In the genomic region with DNA sequence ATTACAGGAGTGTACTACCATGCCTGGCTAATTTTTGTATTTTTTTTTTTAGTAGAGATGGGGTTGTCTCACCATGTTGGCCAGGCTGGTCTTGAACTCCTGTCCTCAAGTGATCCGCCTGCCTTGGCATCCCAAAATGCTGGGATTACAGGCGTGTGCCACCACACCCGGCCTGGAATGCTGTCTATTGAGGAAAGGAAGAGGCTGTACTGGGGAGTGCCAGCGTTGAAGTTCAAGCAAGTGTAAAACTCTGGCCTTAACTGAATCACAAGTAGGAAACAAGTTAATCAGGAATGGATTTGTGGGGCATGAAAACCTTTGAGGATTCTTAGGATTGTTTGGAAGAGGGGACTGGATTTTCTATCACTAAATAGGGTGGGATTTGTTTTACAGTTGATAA, we compare ENCODE assay signal across 17 cellular contexts. TPM values are rescaled to one million over a fixed set of nuclear protein-coding genes. Genes with fewer than 3 reads are reported as not detected.
A peak's percentile ranks its signal among the peaks of the same experiment; 100 is the strongest.
DNase-seq lines count a peak whose midpoint lies in the region; ATAC-seq and TF ChIP-seq lines count a peak whose summit lies in the region.
"Had no signal": no experiment of that assay in that cellular context is flagged by ENCODE, and none has a peak within 500 bp of the region (broad histone marks: within the 10 kb centered on the region; RNA-seq: fewer than 3 reads in every experiment).

No MANE protein-coding gene starts in this region.

- H3K27me3 ChIP-seq in Peyer's patch (no peaks in the 10 kb centered on the region), endodermal cell (ENCODE audit: control insufficient read depth, insufficient read depth, low read length, poor library complexity, severe bottlenecking) (no peaks in the 10 kb centered on the region), HAP-1 (ENCODE audit: low read depth) (no peaks in the 10 kb centered on the region)
- H3K27me3 ChIP-seq: gastroesophageal sphincter, neutrophil had no signal

- peaks cover 3% of the 10 kb centered on the region for H3K36me3 Mint-ChIP-seq in T-helper 2 cell treated with Interferon-gamma antibody and Interleukin-4, amounts not matched to agents 5 μg/mL and 100 μg/mL, for 36 hours (ENCODE audit: low read depth)
- H3K36me3 Mint-ChIP-seq in endodermal cell (ENCODE audit: low read depth) (no peaks in the 10 kb centered on the region), neural crest cell (ENCODE audit: low read depth) (no peaks in the 10 kb centered on the region)

- no peak for TF ChIP-seq CTCF in Peyer's patch (IDR thresholded peaks at IDR 0.05)
- no peak for TF ChIP-seq CTCF in endodermal cell (conservative IDR thresholded peaks at IDR 0.05)
- TF ChIP-seq CTCF in neural crest cell (conservative IDR thresholded peaks at IDR 0.05) = no peak

- peak overlapping the region; percentile 84 for H3K27ac Mint-ChIP-seq in T-helper 2 cell treated with Interferon-gamma antibody and Interleukin-4, amounts not matched to agents 5 μg/mL and 100 μg/mL, for 36 hours
- H3K27ac Mint-ChIP-seq in endodermal cell = peak overlapping the region; percentile 99
- peak overlapping the region; percentile 81 for H3K27ac Mint-ChIP-seq in neural crest cell (ENCODE audit: unreplicated experiment)

- no peak overlapping the region for H3K9ac ChIP-seq in endodermal cell (ENCODE audit: extremely low read depth, low read length, poor library complexity, severe bottlenecking)

- 89 to 90% methylated on average over 4 of the region's 4 CpGs for WGBS in endodermal cell (ENCODE audit: insufficient coverage in 1 of 2, insufficient read length in 1 of 2), 2 experiments

- peak overlapping the region in 3 of 4 donors; percentile 94 to 96 (median 95) for H3K27ac ChIP-seq in Peyer's patch
- no peak overlapping the region for H3K27ac ChIP-seq in endodermal cell (ENCODE audit: low read depth, low read length)

- in situ Hi-C loops in HAP-1 (cut with MboI; ENCODE audit: low sequenced_read_pairs) = no loop called here

- H3K4me3 ChIP-seq in Peyer's patch = peak overlapping the region in 1 of 4 donors; percentile 92
- no peak overlapping the region for H3K4me3 ChIP-seq in endodermal cell (ENCODE audit: low read length)
- H3K4me3 ChIP-seq in HAP-1 = no peak overlapping the region

- H3K4me3 Mint-ChIP-seq in T-helper 2 cell treated with Interferon-gamma antibody and Interleukin-4, amounts not matched to agents 5 μg/mL and 100 μg/mL, for 36 hours = peak overlapping the region; percentile 52
- peak overlapping the region; percentile 90 for H3K4me3 Mint-ChIP-seq in endodermal cell
- peak overlapping the region; percentile 68 for H3K4me3 Mint-ChIP-seq in neural crest cell

- H3K9me3 ChIP-seq in Peyer's patch (no peaks in the 10 kb centered on the region), endodermal cell (ENCODE audit: control insufficient read depth, low read length) (no peaks in the 10 kb centered on the region), HAP-1 (no peaks in the 10 kb centered on the region)
- H3K9me3 ChIP-seq: gastroesophageal sphincter, neutrophil, thoracic aorta had no signal

- H3K4me1 Mint-ChIP-seq in T-helper 2 cell treated with Interferon-gamma antibody and Interleukin-4, amounts not matched to agents 5 μg/mL and 100 μg/mL, for 36 hours (ENCODE audit: low read depth) = peaks cover 22% of the 10 kb centered on the region
- H3K4me1 Mint-ChIP-seq in endodermal cell (peaks cover 28% of the 10 kb centered on the region), neural crest cell (peaks cover 35% of the 10 kb centered on the region)

- peaks cover 4 to 32% (median 11%) of the 10 kb centered on the region in 4 donors for H3K4me1 ChIP-seq in Peyer's patch
- no peaks in the 10 kb centered on the region for H3K4me1 ChIP-seq in endodermal cell (ENCODE audit: control insufficient read depth, insufficient read depth, low read length)
- H3K4me1 ChIP-seq in HAP-1 = peaks cover 50% of the 10 kb centered on the region

- no peak for DNase-seq in T-helper 2 cell treated with Interferon-gamma antibody and Interleukin-4, amounts not matched to agents 5 μg/mL and 100 μg/mL, for 36 hours (ENCODE audit: low spot score)
- DNase-seq in T-helper 2 cell (no peak), Peyer's patch (no peak), endodermal cell (no peak), neural crest cell (ENCODE audit: low read depth, low spot score) (no peak), NCI-H187 treated with DMSO at 0.1 percent for 48 hours (lab: John Stamatoyannopoulos, UW) (no peak), HAP-1 (ENCODE audit: low spot score in 2 of 2) (no peak)
- DNase-seq: 8988T; COR-L47; effector CD4-positive, alpha-beta T cell; HFFc6; NCI-H510A had no signal

- H3K36me3 ChIP-seq in Peyer's patch (no peaks in the 10 kb centered on the region), endodermal cell (ENCODE audit: control insufficient read depth, insufficient read depth, low read length) (no peaks in the 10 kb centered on the region), HAP-1 (replicated peaks) (0 out of 2 replicates have a peak, but pooled peaks cover 3% of the 10 kb centered on the region)
- H3K36me3 ChIP-seq: gastroesophageal sphincter, neutrophil, thoracic aorta had no signal

- no peaks in the 10 kb centered on the region for H3K9me3 Mint-ChIP-seq in T-helper 2 cell treated with Interferon-gamma antibody and Interleukin-4, amounts not matched to agents 5 μg/mL and 100 μg/mL, for 36 hours
- H3K9me3 Mint-ChIP-seq in endodermal cell (no peaks in the 10 kb centered on the region), neural crest cell (no peaks in the 10 kb centered on the region)
- H3K9me3 Mint-ChIP-seq: HFFc6 had no signal

- no peak for TF ChIP-seq POLR2A in Peyer's patch (IDR thresholded peaks at IDR 0.05)

- no peaks in the 10 kb centered on the region for H3K27me3 Mint-ChIP-seq in T-helper 2 cell treated with Interferon-gamma antibody and Interleukin-4, amounts not matched to agents 5 μg/mL and 100 μg/mL, for 36 hours (ENCODE audit: low read depth)
- H3K27me3 Mint-ChIP-seq in endodermal cell (ENCODE audit: insufficient read depth) (no peaks in the 10 kb centered on the region), neural crest cell (ENCODE audit: low read depth) (peaks cover 19% of the 10 kb centered on the region)

- ATAC-seq in GM21529 (IDR thresholded peaks at IDR 0.05; ENCODE audit: unreplicated experiment) = no peak
- ATAC-seq: gastroesophageal sphincter, left lobe of liver had no signal

RNA-seq across cellular contexts. Expression of gene SENP2, which starts 1.4 kb away (rescaled TPM):
- 10 to 100 TPM; 21.8 to 48.7 (median 28.7) TPM for total RNA-seq in Peyer's patch
- 10 to 100 TPM; 44.6 to 46.4 TPM for total RNA-seq in endodermal cell
- 36.6 TPM for polyA plus RNA-seq in endodermal cell (2013, experiment 1 of 2)
- 31.8 TPM for polyA plus RNA-seq in endodermal cell (2013, experiment 2 of 2)
- 46.7 and 55.6 TPM in 2 replicates for total RNA-seq in neural crest cell

RNA-seq across cellular contexts. Expression of gene LIPH, which starts 32.3 kb away (rescaled TPM):
- total RNA-seq in Peyer's patch = 10 to 100 TPM in 3 of 4 donors, 1 to 10 TPM in 1; 5.8 to 27.5 (median 22.1) TPM
- total RNA-seq in endodermal cell = 1 to 10 TPM in 1 of 2 donors, under 1 TPM in 1; 0.81 to 2.3 TPM
- 0.07 TPM for polyA plus RNA-seq in endodermal cell (2013, experiment 1 of 2)
- 0.62 TPM for polyA plus RNA-seq in endodermal cell (2013, experiment 2 of 2)
- not detected in 2 replicates for total RNA-seq in neural crest cell
